ENCODE assay signal across 10 cellular contexts in the genomic region with DNA sequence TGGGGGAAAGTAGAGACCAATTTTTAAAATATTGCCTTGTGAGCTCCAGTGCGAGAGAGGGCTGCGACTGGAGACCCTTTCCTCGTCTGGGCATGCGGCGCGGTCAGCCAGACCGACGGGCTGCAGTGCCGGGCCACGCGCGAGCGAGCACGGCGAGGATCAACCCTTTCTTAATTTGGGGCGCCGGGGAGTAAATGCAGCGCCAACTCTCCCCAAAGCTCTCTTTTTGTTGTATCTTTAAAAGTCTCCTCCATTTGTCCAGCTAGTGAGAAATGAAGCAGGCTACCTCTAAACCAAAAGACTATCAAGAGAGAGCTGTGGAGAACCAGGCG. TPM values are rescaled to one million over a fixed set of nuclear protein-coding genes. Genes with fewer than 3 reads are reported as not detected.
A peak's percentile ranks its signal among the peaks of the same experiment; 100 is the strongest.
DNase-seq lines count a peak whose midpoint lies in the region; ATAC-seq and TF ChIP-seq lines count a peak whose summit lies in the region.
"Had no signal": no experiment of that assay in that cellular context is flagged by ENCODE, and none has a peak within 500 bp of the region (broad histone marks: within the 10 kb centered on the region; RNA-seq: fewer than 3 reads in every experiment).

No MANE protein-coding gene starts in this region.

- H3K79me2 ChIP-seq in GM23248 (ENCODE audit: insufficient read depth), result peaks cover 59% of the 10 kb centered on the region
- no peaks in the 10 kb centered on the region for H3K79me2 ChIP-seq in OCI-LY1 (ENCODE audit: insufficient read depth, low read length)

- H3K9me3 Mint-ChIP-seq in endothelial cell (ENCODE audit: unreplicated experiment), result no peaks in the 10 kb centered on the region

- ATAC-seq in HG03108 (IDR thresholded peaks at IDR 0.05; ENCODE audit: unreplicated experiment), result no peak
- ATAC-seq: gastroesophageal sphincter had no signal

- peak overlapping the region; percentile 33 for H3K4me3 Mint-ChIP-seq in endothelial cell (ENCODE audit: unreplicated experiment)

- H3K4me1 Mint-ChIP-seq in endothelial cell (ENCODE audit: unreplicated experiment), result peaks cover 56% of the 10 kb centered on the region

- 12 to 14% methylated on average over 19 of the region's 19 CpGs for WGBS in GM23248 (ENCODE audit: low coverage in 1 of 2, low lambda C conversion rate in 2 of 2, missing lambda C conversion rate in 2 of 2), 2 experiments

- H2AFZ ChIP-seq in GM23248, result peak overlapping the region; percentile 80
- no peak overlapping the region for H2AFZ ChIP-seq in OCI-LY1 (ENCODE audit: low read length)

- TF ChIP-seq CTCF in OCI-LY1 (IDR thresholded peaks at IDR 0.05; ENCODE audit: low read length), result no peak
- no peak for TF ChIP-seq CTCF in endothelial cell (IDR thresholded peaks at IDR 0.05; ENCODE audit: unreplicated experiment)

- H3K4me1 ChIP-seq in GM23248 (ENCODE audit: insufficient read depth) (peaks cover 30% of the 10 kb centered on the region), OCI-LY1 (ENCODE audit: insufficient read depth, low read length, severe bottlenecking) (peaks cover 18% of the 10 kb centered on the region)

- H3F3A ChIP-seq in GM23248 (ENCODE audit: insufficient read depth) (peaks cover 16% of the 10 kb centered on the region), OCI-LY1 (ENCODE audit: insufficient read depth, low read length) (no peaks in the 10 kb centered on the region)

- H3K27me3 ChIP-seq in GM23248 (replicated peaks; ENCODE audit: insufficient read depth), result peaks cover 23% of the 10 kb centered on the region
- peaks cover 16% of the 10 kb centered on the region; the same call in 1 of the 2 replicates for H3K27me3 ChIP-seq in OCI-LY1 (ENCODE audit: insufficient read depth, low read length)

- H3K9me3 ChIP-seq in GM23248 (ENCODE audit: low read depth), result no peaks in the 10 kb centered on the region
- H3K9me3 ChIP-seq in OCI-LY1 (ENCODE audit: low read length), result no peaks in the 10 kb centered on the region
- H3K9me3 ChIP-seq: gastroesophageal sphincter had no signal

- no peak overlapping the region for H3K27ac Mint-ChIP-seq in endothelial cell (ENCODE audit: unreplicated experiment)

- H3K4me3 ChIP-seq in GM23248 (peak overlapping the region; percentile 78), OCI-LY1 (ENCODE audit: low read depth, low read length, poor library complexity, severe bottlenecking) (peak overlapping the region; percentile 57)

- no peaks in the 10 kb centered on the region for H3K36me3 Mint-ChIP-seq in endothelial cell (ENCODE audit: low read depth, unreplicated experiment)

- DNase-seq in GM23248 (peak; percentile 42), endothelial cell (ENCODE audit: low spot score) (no peak), retina (peak; percentile 76), DMS79 treated with DMSO at 0.1 percent for 48 hours (lab: John Stamatoyannopoulos, UW) (no peak)
- no peak for DNase-seq in stimulated activated CD4-positive, alpha-beta T cell treated with anti-CD3 and anti-CD28 coated beads, Interleukin-15, amount 100 ng/mL, for 24 hours
- DNase-seq: activated CD4-positive, CD25-positive, alpha-beta regulatory T cell; stimulated activated CD4-positive, alpha-beta T cell treated with anti-CD3 and anti-CD28 coated beads, Interleukin-4, amount 100 ng/mL, for 24 hours had no signal

- in situ Hi-C loops in GM23248 (cut with MboI), result no loop called here

- no peaks in the 10 kb centered on the region for H3K9me2 ChIP-seq in GM23248 (ENCODE audit: insufficient read depth)
- no peaks in the 10 kb centered on the region for H3K9me2 ChIP-seq in OCI-LY1 (ENCODE audit: low read depth, low read length)

- peak overlapping the region; percentile 88 for H3K4me2 ChIP-seq in GM23248 (ENCODE audit: unreplicated experiment)
- H3K4me2 ChIP-seq in OCI-LY1 (ENCODE audit: low read length), result peak overlapping the region; percentile 59; the same call in 1 of the 2 replicates

- H3K27ac ChIP-seq in GM23248 (peak overlapping the region; percentile 87), OCI-LY1 (ENCODE audit: low read depth, low read length, poor library complexity, severe bottlenecking) (no peak overlapping the region)

- peak overlapping the region; percentile 88 for H3K9ac ChIP-seq in GM23248
- no peak overlapping the region for H3K9ac ChIP-seq in OCI-LY1 (ENCODE audit: low read length)

- H3K36me3 ChIP-seq in GM23248 (ENCODE audit: low read depth) (no peaks in the 10 kb centered on the region), OCI-LY1 (ENCODE audit: insufficient read depth, low read length) (no peaks in the 10 kb centered on the region)
- H3K36me3 ChIP-seq: gastroesophageal sphincter had no signal

- H4K20me1 ChIP-seq in GM23248 (ENCODE audit: insufficient read depth), result no peaks in the 10 kb centered on the region
- no peaks in the 10 kb centered on the region for H4K20me1 ChIP-seq in OCI-LY1 (ENCODE audit: insufficient read depth, low read length)

- H3K27me3 Mint-ChIP-seq in endothelial cell (ENCODE audit: unreplicated experiment), result peaks cover 35% of the 10 kb centered on the region

RNA-seq across cellular contexts. Expression of a gene that starts 1.5 kb away (rescaled TPM):
- 7.8 and 11.7 TPM in 2 replicates for total RNA-seq in GM23248 (2014; rRNA removed; shearing (Covaris generic))
- polyA plus RNA-seq in GM23248 (2016; fragmentation: Nextera tagmentation; extraction: Ambion mirVana), result 11.4 and 12.6 TPM in 2 replicates
- total RNA-seq in endothelial cell (ENCODE audit: unreplicated experiment), result 0.41 TPM

Comparison
In these comparisons a context has a peak if more than half of its experiments do, and no peak if none do; other contexts are left out.
1. DNase-seq: peak in GM23248 (single experiment) and retina (single experiment); none in endothelial cell (single experiment), stimulated activated CD4-positive, alpha-beta T cell treated with anti-CD3 and anti-CD28 coated beads, Interleukin-15, amount 100 ng/mL, for 24 hours (single experiment) and DMS79 treated with DMSO at 0.1 percent for 48 hours (single experiment).